ENCODE assay signal across 17 cellular contexts in the genomic region with DNA sequence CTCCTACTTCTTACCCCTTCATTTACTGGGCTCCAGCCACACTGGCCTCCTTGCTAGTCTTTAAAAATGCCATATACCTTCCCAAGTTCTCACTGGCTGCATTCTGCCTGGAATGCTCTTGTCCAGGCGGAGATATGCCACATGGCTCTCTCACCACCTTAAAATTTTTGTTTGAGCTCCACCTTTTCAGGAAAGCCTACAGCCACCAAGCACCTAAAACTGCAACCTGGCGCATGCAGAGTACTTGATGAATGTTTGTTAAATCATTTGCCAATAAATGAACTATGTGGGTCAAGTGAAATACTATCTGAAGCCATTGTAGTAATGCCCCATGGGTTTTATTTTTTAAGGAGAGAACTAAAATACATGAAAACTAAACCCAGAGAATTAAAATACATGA.
"Had no signal": no experiment of that assay in that cellular context is flagged by ENCODE, and none has a peak within 500 bp of the region (broad histone marks: within the 10 kb centered on the region; RNA-seq: fewer than 3 reads in every experiment).

No MANE protein-coding gene starts in this region.

- ATAC-seq: esophagus mucosa; heart left ventricle; left colon; naive thymus-derived CD4-positive, alpha-beta T cell; psoas muscle; right lobe of liver had no signal

- H3K9me3 ChIP-seq: heart left ventricle, psoas muscle, right lobe of liver, tibial artery, upper lobe of left lung, vagina had no signal

- H3K27me3 Mint-ChIP-seq: naive thymus-derived CD4-positive, alpha-beta T cell had no signal

- DNase-seq: cortex of kidney; effector memory CD4-positive, alpha-beta T cell; heart left ventricle; hippocampal formation; left colon; mammary epithelial cell; naive thymus-derived CD4-positive, alpha-beta T cell; nephron progenitor cell; psoas muscle; retina; right lobe of liver; stimulated activated CD4-positive, alpha-beta T cell treated with anti-CD3 and anti-CD28 coated beads, Interleukin-4, amount 100 ng/mL, for 1 hour; stimulated activated naive CD4-positive, alpha-beta T cell; tibial artery had no signal

- H3K4me1 ChIP-seq: psoas muscle, right lobe of liver, tibial artery, vagina had no signal

- H3K4me3 Mint-ChIP-seq: nephron progenitor cell had no signal

- H3K27me3 ChIP-seq: heart left ventricle, right lobe of liver, tibial artery, upper lobe of left lung, vagina had no signal

- H3K9me3 Mint-ChIP-seq: naive thymus-derived CD4-positive, alpha-beta T cell; nephron progenitor cell had no signal

- H3K4me3 ChIP-seq: heart left ventricle, psoas muscle, right lobe of liver, tibial artery, upper lobe of left lung, vagina had no signal

- H3K27ac ChIP-seq: heart left ventricle, psoas muscle, right lobe of liver, tibial artery, upper lobe of left lung, vagina had no signal
